ENCODE assay signal across 1 cellular context in genomic region chr16:33059206-33059605, GRCh38.
TF ChIP-seq lines count a peak whose summit lies in the region.

No MANE protein-coding gene starts in this region.

TF ChIP-seq in SK-N-SH treated with all-trans-retinoic acid at 6 μM for 48 hours, 23 proteins besides CTCF, POLR2A, EP300 and RAD21 (continued from another document):
- TF ChIP-seq PPARA (CRISPR knock-in tag; IDR thresholded peaks at IDR 0.05; ENCODE audit: borderline replicate concordance) (no peak), POU6F1 (CRISPR knock-in tag; IDR thresholded peaks at IDR 0.05; ENCODE audit: borderline replicate concordance, low read depth) (no peak)
- TF ChIP-seq, protein P1, sequence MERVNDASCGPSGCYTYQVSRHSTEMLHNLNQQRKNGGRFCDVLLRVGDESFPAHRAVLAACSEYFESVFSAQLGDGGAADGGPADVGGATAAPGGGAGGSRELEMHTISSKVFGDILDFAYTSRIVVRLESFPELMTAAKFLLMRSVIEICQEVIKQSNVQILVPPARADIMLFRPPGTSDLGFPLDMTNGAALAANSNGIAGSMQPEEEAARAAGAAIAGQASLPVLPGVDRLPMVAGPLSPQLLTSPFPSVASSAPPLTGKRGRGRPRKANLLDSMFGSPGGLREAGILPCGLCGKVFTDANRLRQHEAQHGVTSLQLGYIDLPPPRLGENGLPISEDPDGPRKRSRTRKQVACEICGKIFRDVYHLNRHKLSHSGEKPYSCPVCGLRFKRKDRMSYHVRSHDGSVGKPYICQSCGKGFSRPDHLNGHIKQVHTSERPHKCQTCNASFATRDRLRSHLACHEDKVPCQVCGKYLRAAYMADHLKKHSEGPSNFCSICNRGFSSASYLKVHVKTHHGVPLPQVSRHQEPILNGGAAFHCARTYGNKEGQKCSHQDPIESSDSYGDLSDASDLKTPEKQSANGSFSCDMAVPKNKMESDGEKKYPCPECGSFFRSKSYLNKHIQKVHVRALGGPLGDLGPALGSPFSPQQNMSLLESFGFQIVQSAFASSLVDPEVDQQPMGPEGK (CRISPR knock-in tag; IDR thresholded peaks at IDR 0.05; ENCODE audit: borderline replicate concordance): no peak
